In genomic region chr4:15681372-15682339, GRCh38 we compare ENCODE assay signal across 8 cellular contexts. TPM values are rescaled to one million over a fixed set of nuclear protein-coding genes. Genes with fewer than 3 reads are reported as not detected.
DNase-seq lines count a peak whose midpoint lies in the region; ATAC-seq and TF ChIP-seq lines count a peak whose summit lies in the region.

TSS of gene FAM200B (plus strand) at chr4:15681827. CDS start at chr4:15686978, 5,151 bp downstream.

- peak within 1 kb of the TSS; percentile 95 for H3K4me2 ChIP-seq in smooth muscle cell

- peaks cover 13% of the 10 kb centered on the region for H3K36me3 Mint-ChIP-seq in WTC11

- peak within 1 kb of the TSS; percentile 99 for H3K4me3 Mint-ChIP-seq in WTC11

- H3K36me3 ChIP-seq in smooth muscle cell (ENCODE audit: low read depth), result peaks cover 2% of the 10 kb centered on the region

- H3K27ac ChIP-seq in AG04450 (ENCODE audit: low read depth, low read length) (peak within 1 kb of the TSS; percentile 92), smooth muscle cell (ENCODE audit: low read depth) (peak within 1 kb of the TSS; percentile 88)

- no peaks in the 10 kb centered on the region for H3F3A ChIP-seq in smooth muscle cell (ENCODE audit: low read depth)

- H3K4me1 Mint-ChIP-seq in WTC11, result peaks cover 67% of the 10 kb centered on the region

- peak; percentile 95 for ATAC-seq in GM18909 (IDR thresholded peaks at IDR 0.05; ENCODE audit: poor library complexity, unreplicated experiment)
- peak; percentile 95 for ATAC-seq in HG03175 (IDR thresholded peaks at IDR 0.05; ENCODE audit: unreplicated experiment)
- ATAC-seq in WTC11, result peak; percentile 92

- H4K20me1 ChIP-seq in smooth muscle cell (ENCODE audit: low read depth), result no peaks in the 10 kb centered on the region

- DNase-seq in AG04450 (ENCODE audit: low read depth, low spot score) (peak; percentile 96), NCI-H226 (peak; percentile 97), WTC11 (ENCODE audit: low spot score) (peak; percentile 100), cardiac fibroblast (ENCODE audit: low read depth in 2 of 2) (peak; percentile 99 to 100), iPS-NIHi7 (ENCODE audit: extremely low spot score) (peak; percentile 99), smooth muscle cell (lab: John Stamatoyannopoulos, UW; ENCODE audit: unreplicated experiment) (peak; percentile 99)

- peak within 1 kb of the TSS; percentile 90 for H3K4me3 ChIP-seq in AG04450 (ENCODE audit: low read depth, low read length)
- peak within 1 kb of the TSS; percentile 73 to 80 for H3K4me3 ChIP-seq in cardiac fibroblast (replicated peaks in 1 of 2; ENCODE audit: low read depth in 2 of 2, low read length in 2 of 2)
- H3K4me3 ChIP-seq in smooth muscle cell, result peak within 1 kb of the TSS; percentile 62

- CTCF ChIA-PET in AG04450 (lab: Charles Lee) (interaction anchor here (1.5 kb wide), 2 partner anchors 28 to 202 kb away, joined by 4 to 7 read pairs; no protein-coding TSS in a partner anchor), WTC11 (lab: Charles Lee) (interaction anchor here (1.6 kb wide), 3 partner anchors 124 to 202 kb away, joined by 4 to 9 read pairs (median 4); no protein-coding TSS in a partner anchor)

- no peaks in the 10 kb centered on the region for H3K27me3 Mint-ChIP-seq in WTC11 (ENCODE audit: low read depth)

- H3K9me3 ChIP-seq in AG04450 (ENCODE audit: control insufficient read depth, insufficient read depth, low read length) (no peaks in the 10 kb centered on the region), smooth muscle cell (replicated peaks; ENCODE audit: low read depth) (no peaks in the 10 kb centered on the region)

- WGBS in smooth muscle cell (ENCODE audit: low lambda C conversion rate), result under 1% methylated on average over 52 of the region's 56 CpGs

- peaks cover 87% of the 10 kb centered on the region for H3K79me2 ChIP-seq in smooth muscle cell (ENCODE audit: low read depth)

- peaks cover 38% of the 10 kb centered on the region for H3K4me1 ChIP-seq in smooth muscle cell (ENCODE audit: low read depth)

- no peaks in the 10 kb centered on the region for H3K27me3 ChIP-seq in AG04450 (ENCODE audit: control insufficient read depth, insufficient read depth, low read length)
- H3K27me3 ChIP-seq in smooth muscle cell (ENCODE audit: low read depth), result no peaks in the 10 kb centered on the region

- H2AFZ ChIP-seq in smooth muscle cell (ENCODE audit: low read depth), result peak within 1 kb of the TSS; percentile 86

- TF ChIP-seq CTCF in AG04450 (IDR thresholded peaks at IDR 0.05; ENCODE audit: low read depth, low read length) (0 out of 2 replicates have a peak, but pooled peaks have one; percentile 5), WTC11 (IDR thresholded peaks at IDR 0.05) (no peak), cardiac fibroblast (IDR thresholded peaks at IDR 0.05; ENCODE audit: low read depth, low read length) (peak; percentile 35), smooth muscle cell (IDR thresholded peaks at IDR 0.05; ENCODE audit: borderline replicate concordance, insufficient read depth, poor library complexity, severe bottlenecking) (no peak)

- peak within 1 kb of the TSS; percentile 91 for H3K9ac ChIP-seq in smooth muscle cell (ENCODE audit: low read depth)

- H3K27ac Mint-ChIP-seq in WTC11, result peak within 1 kb of the TSS; percentile 99

- no peaks in the 10 kb centered on the region for H3K9me3 Mint-ChIP-seq in WTC11

- POLR2A ChIA-PET in AG04450 (lab: Yijun Ruan, JAX), result interaction anchor here (0.7 to 3.1 kb wide), 10 partner anchors 8 to 1715 kb away, joined by 3 to 25 read pairs (median 4); partner anchors contain the start of genes BST1 and FBXL5
- POLR2A ChIA-PET in WTC11 (lab: Charles Lee), result interaction anchor here (0.5 to 2.8 kb wide), 5 partner anchors 10 to 283 kb away, joined by 3 to 25 read pairs (median 3); partner anchors contain the start of gene FBXL5

TF ChIP-seq in WTC11, 78 proteins besides CTCF, POLR2A, EP300 and RAD21 (continues in another document):
- no peak for TF ChIP-seq NFYB (CRISPR knock-in tag; conservative IDR thresholded peaks at IDR 0.05; ENCODE audit: low read depth)
- TF ChIP-seq IRF2 (CRISPR knock-in tag; IDR thresholded peaks at IDR 0.05; ENCODE audit: borderline replicate concordance, low read depth), result no peak
- peak; percentile 63; the same call in 1 of the 2 replicates for TF ChIP-seq FOXP1 (CRISPR knock-in tag; IDR thresholded peaks at IDR 0.05; ENCODE audit: borderline replicate concordance)
- no peak for TF ChIP-seq AR (CRISPR knock-in tag; IDR thresholded peaks at IDR 0.05)
- no peak for TF ChIP-seq E2F1 (CRISPR knock-in tag; IDR thresholded peaks at IDR 0.05)
- TF ChIP-seq HMGXB4 (CRISPR knock-in tag; IDR thresholded peaks at IDR 0.05), result peak; percentile 64; the same call in 1 of the 2 replicates
- TF ChIP-seq ZNF219 (CRISPR knock-in tag; IDR thresholded peaks at IDR 0.05; ENCODE audit: borderline replicate concordance), result no peak
- peak; percentile 76 for TF ChIP-seq TEAD1 (CRISPR knock-in tag; IDR thresholded peaks at IDR 0.05)
- no peak for TF ChIP-seq CBFB (CRISPR knock-in tag; IDR thresholded peaks at IDR 0.05; ENCODE audit: low read depth)
- peak; percentile 87; the same call in 1 of the 2 replicates for TF ChIP-seq TP53 (CRISPR knock-in tag; IDR thresholded peaks at IDR 0.05)

RNA-seq across cellular contexts. Expression of gene FAM200B, which starts in this region (rescaled TPM):
- polyA plus RNA-seq in AG04450 (2011; rRNA removed), result 31.6 and 47.3 TPM in 2 replicates
- 10.2 and 11.5 TPM in 2 replicates for polyA minus RNA-seq in AG04450 (2011; rRNA and poly(A)+ RNA removed)
- 22.9 to 28.4 TPM (median 25.8 TPM) in 3 replicates for total RNA-seq in WTC11 (2021)
- total RNA-seq in smooth muscle cell, result 24.1 and 51.7 TPM in 2 replicates
- 49.8 and 52.1 TPM in 2 replicates for polyA plus RNA-seq in smooth muscle cell

Comparison
In these comparisons a context has a peak if more than half of its experiments do, and no peak if none do; other contexts are left out.
1. Peak in every context shown above with its lines: DNase-seq, ATAC-seq, H3K4me3 ChIP-seq and H3K27ac ChIP-seq.
2. CTCF ChIP-seq: peak in AG04450 (single experiment) and cardiac fibroblast (single experiment); none in WTC11 (single experiment) and smooth muscle cell (single experiment).